Comparison of ENCODE assay signal across 8 cellular contexts in genomic region chr17:40345161-40346034, GRCh38. TPM values are rescaled to one million over a fixed set of nuclear protein-coding genes. Genes with fewer than 3 reads are reported as not detected.
DNase-seq lines count a peak whose midpoint lies in the region; ATAC-seq and TF ChIP-seq lines count a peak whose summit lies in the region.

No MANE protein-coding gene starts in this region.

- peak overlapping the region; percentile 58 for H3K27ac Mint-ChIP-seq in activated CD4-positive, alpha-beta T cell treated with anti-CD3 and anti-CD28 coated beads, Interleukin-2, amount 10 ng/mL, durations not matched to agents 24 days and 14 days

- peak overlapping the region; percentile 65 for H3K4me3 Mint-ChIP-seq in activated CD4-positive, alpha-beta T cell treated with anti-CD3 and anti-CD28 coated beads, Interleukin-2, amount 10 ng/mL, durations not matched to agents 24 days and 14 days

- H3K9me3 ChIP-seq in RWPE2 (ENCODE audit: severe bottlenecking): no peaks in the 10 kb centered on the region
- no peaks in the 10 kb centered on the region for H3K9me3 ChIP-seq in left lung
- no peaks in the 10 kb centered on the region for H3K9me3 ChIP-seq in subcutaneous abdominal adipose tissue (ENCODE audit: control insufficient read depth in 5 of 5, low read length in 5 of 5)

- H3K4me1 ChIP-seq in RWPE2 (ENCODE audit: insufficient read depth, poor library complexity, severe bottlenecking) (peaks cover 71% of the 10 kb centered on the region), left lung (peaks cover 62 to 87% of the 10 kb centered on the region in 2 donors), subcutaneous abdominal adipose tissue (ENCODE audit: control insufficient read depth in 5 of 5, insufficient read depth in 5 of 5, low read length in 5 of 5) (peaks cover 30 to 96% (median 86%) of the 10 kb centered on the region in 5 donors)

- ATAC-seq in RWPE2 (ENCODE audit: low read depth): peak; percentile 54
- peak; percentile 57 for ATAC-seq in left lung
- no peak for ATAC-seq in HG03175 (IDR thresholded peaks at IDR 0.05; ENCODE audit: unreplicated experiment)
- ATAC-seq in HG02610 (IDR thresholded peaks at IDR 0.05; ENCODE audit: unreplicated experiment): no peak

- H3K4me1 Mint-ChIP-seq in activated CD4-positive, alpha-beta T cell treated with anti-CD3 and anti-CD28 coated beads, Interleukin-2, amount 10 ng/mL, durations not matched to agents 24 days and 14 days: peaks cover 42% of the 10 kb centered on the region

- H3K9me3 Mint-ChIP-seq in activated CD4-positive, alpha-beta T cell treated with anti-CD3 and anti-CD28 coated beads, Interleukin-2, amount 10 ng/mL, durations not matched to agents 24 days and 14 days: no peaks in the 10 kb centered on the region

- TF ChIP-seq CTCF in RWPE2 (IDR thresholded peaks at IDR 0.05; ENCODE audit: poor library complexity, severe bottlenecking) (no peak), left lung (IDR thresholded peaks at IDR 0.05) (no peak)

- intact Hi-C loops in activated CD4-positive, alpha-beta T cell treated with anti-CD3 and anti-CD28 coated beads, Interleukin-2, amount 10 ng/mL, durations not matched to agents 24 days and 14 days (cut with micrococcal nuclease): no loop called here
- intact Hi-C loops in left lung (cut with DNase I): no loop called here

- H3K27me3 ChIP-seq in RWPE2 (ENCODE audit: insufficient read depth, poor library complexity, severe bottlenecking) (no peaks in the 10 kb centered on the region), left lung (no peaks in the 10 kb centered on the region), subcutaneous abdominal adipose tissue (ENCODE audit: control insufficient read depth in 5 of 5, insufficient read depth in 4 of 5, low read length in 5 of 5) (no peaks in the 10 kb centered on the region)

- DNase-seq in activated CD4-positive, alpha-beta T cell treated with anti-CD3 and anti-CD28 coated beads, Interleukin-2, amount 10 ng/mL, durations not matched to agents 24 days and 14 days: peak; percentile 69
- no peak for DNase-seq in activated CD4-positive, alpha-beta T cell treated with anti-CD3 and anti-CD28 coated beads for 4 hours
- DNase-seq in RWPE2 (ENCODE audit: low spot score) (no peak), left lung (peak; percentile 83 to 90)

- H3K36me3 Mint-ChIP-seq in activated CD4-positive, alpha-beta T cell treated with anti-CD3 and anti-CD28 coated beads, Interleukin-2, amount 10 ng/mL, durations not matched to agents 24 days and 14 days (ENCODE audit: low read depth): peaks cover 27% of the 10 kb centered on the region

- H3K9ac ChIP-seq in subcutaneous abdominal adipose tissue (ENCODE audit: low read length in 5 of 5): peak overlapping the region; percentile 21 to 93 (median 57)

- peaks cover 24% of the 10 kb centered on the region for H3K36me3 ChIP-seq in RWPE2 (ENCODE audit: low read depth)
- peaks cover 0 to 26% of the 10 kb centered on the region in 2 donors for H3K36me3 ChIP-seq in left lung
- peaks cover 0 to 23% (median 14%) of the 10 kb centered on the region in 5 donors for H3K36me3 ChIP-seq in subcutaneous abdominal adipose tissue (ENCODE audit: control insufficient read depth in 5 of 5, insufficient read depth in 5 of 5, low read length in 5 of 5)

- H3K27me3 Mint-ChIP-seq in activated CD4-positive, alpha-beta T cell treated with anti-CD3 and anti-CD28 coated beads, Interleukin-2, amount 10 ng/mL, durations not matched to agents 24 days and 14 days: no peaks in the 10 kb centered on the region

- peak overlapping the region; percentile 88 for H3K27ac ChIP-seq in RWPE2 (ENCODE audit: poor library complexity, severe bottlenecking)
- H3K27ac ChIP-seq in cingulate gyrus (ENCODE audit: low read depth, low read length): peak overlapping the region; percentile 79
- H3K27ac ChIP-seq in left lung: peak overlapping the region; percentile 93 to 100
- H3K27ac ChIP-seq in subcutaneous abdominal adipose tissue (ENCODE audit: low read depth, low read length): peak overlapping the region; percentile 87

- H3K4me3 ChIP-seq in RWPE2 (ENCODE audit: severe bottlenecking) (peak overlapping the region; percentile 4), left lung (peak overlapping the region; percentile 87 to 99), subcutaneous abdominal adipose tissue (ENCODE audit: low read depth in 1 of 5, low read length in 5 of 5) (peak overlapping the region; percentile 84 to 91 (median 85))

RNA-seq across cellular contexts. Expression of gene GJD3, which starts 19.1 kb away (rescaled TPM):
- total RNA-seq in activated CD4-positive, alpha-beta T cell treated with anti-CD3 and anti-CD28 coated beads, Interleukin-2, amount 10 ng/mL, durations not matched to agents 24 days and 14 days: 0.23 and 0.38 TPM in 2 replicates
- 1 to 10 TPM; 3.0 to 3.6 TPM for total RNA-seq in left lung

RNA-seq across cellular contexts. Expression of gene RARA, which starts 36.4 kb away (rescaled TPM):
- total RNA-seq in activated CD4-positive, alpha-beta T cell treated with anti-CD3 and anti-CD28 coated beads, Interleukin-2, amount 10 ng/mL, durations not matched to agents 24 days and 14 days: 24.0 and 26.2 TPM in 2 replicates
- 10 to 100 TPM; 54.7 to 62.6 TPM for total RNA-seq in left lung

RNA-seq across cellular contexts. Expression of gene CDC6, which starts 57.7 kb away (rescaled TPM):
- total RNA-seq in activated CD4-positive, alpha-beta T cell treated with anti-CD3 and anti-CD28 coated beads, Interleukin-2, amount 10 ng/mL, durations not matched to agents 24 days and 14 days: 139 and 142 TPM in 2 replicates
- total RNA-seq in left lung: 10 to 100 TPM; 12.8 to 24.1 TPM

Comparison
In these comparisons a context has a peak if more than half of its experiments do, and no peak if none do; other contexts are left out.
1. DNase-seq: peak in activated CD4-positive, alpha-beta T cell treated with anti-CD3 and anti-CD28 coated beads, Interleukin-2, amount 10 ng/mL, durations not matched to agents 24 days and 14 days (single experiment) and left lung (2 of 2); none in activated CD4-positive, alpha-beta T cell treated with anti-CD3 and anti-CD28 coated beads for 4 hours (0 of 2) and RWPE2 (single experiment).
2. ATAC-seq: peak in RWPE2 (single experiment) and left lung (single experiment); none in HG03175 (single experiment) and HG02610 (single experiment).
3. H3K4me3 ChIP-seq: peak in every context shown above with its lines; median percentile 93 in left lung; 85 in subcutaneous abdominal adipose tissue; 4 in RWPE2.
4. Peak in every context shown above with its lines, with median percentiles within 50 percentile points of each other: H3K27ac ChIP-seq.